In the genomic region with DNA sequence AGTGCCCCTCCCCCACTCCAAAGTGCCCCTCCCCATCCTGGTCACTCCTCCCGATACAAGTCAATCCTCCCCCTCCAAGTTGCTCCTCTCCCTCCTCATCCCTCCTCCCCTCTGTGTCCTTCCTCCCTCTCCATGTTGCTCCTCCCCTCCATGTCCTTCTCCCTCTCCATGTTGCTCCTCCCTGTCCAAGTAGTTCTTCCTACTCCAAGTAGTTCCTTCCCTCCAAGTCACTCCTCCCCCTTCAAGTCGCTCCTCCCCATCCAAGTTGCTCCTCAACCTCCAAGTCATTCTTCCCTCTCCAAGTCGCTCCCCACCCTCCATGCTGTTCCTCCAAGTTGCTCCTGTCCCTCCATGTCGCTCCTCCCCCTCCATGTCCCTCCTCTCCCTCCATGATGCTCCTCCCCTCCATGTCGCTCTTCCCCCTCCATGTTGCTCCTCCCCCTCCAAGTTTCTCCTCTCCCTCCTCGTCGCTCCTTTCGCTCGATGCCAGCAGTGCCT, we compare ENCODE assay signal across 1 cellular context.
TF ChIP-seq lines count a peak whose summit lies in the region.

No MANE protein-coding gene starts in this region.

TF ChIP-seq in H1, 55 proteins besides CTCF, POLR2A, EP300 and RAD21:
- peak; percentile 83; the same call in 1 of the 2 replicates for TF ChIP-seq KDM1A (IDR thresholded peaks at IDR 0.05; ENCODE audit: borderline replicate concordance, low read length)
- no peak for TF ChIP-seq TAF7 (optimal IDR thresholded peaks at IDR 0.05; ENCODE audit: borderline replicate concordance, low read depth, low read length)
